1 cellular context compared by ENCODE assay signal in genomic region chr1:185045793-185046441, GRCh38.
A peak's percentile ranks its signal among the peaks of the same experiment; 100 is the strongest.
TF ChIP-seq lines count a peak whose summit lies in the region.

No MANE protein-coding gene starts in this region.

TF ChIP-seq in HEK293, 187 proteins besides CTCF, POLR2A, EP300 and RAD21 (continued from another document):
- TF ChIP-seq ATF2 (tag by site-specific recombination; IDR thresholded peaks at IDR 0.05; ENCODE audit: low read depth) (no peak), ZNF175 (tag by site-specific recombination; IDR thresholded peaks at IDR 0.05) (no peak), ZNF670 (tag by site-specific recombination; IDR thresholded peaks at IDR 0.05; ENCODE audit: low read depth) (no peak), ZNF404 (tag by site-specific recombination; IDR thresholded peaks at IDR 0.05) (no peak), KLF7 (tag by site-specific recombination; IDR thresholded peaks at IDR 0.05; ENCODE audit: borderline replicate concordance) (no peak), SP2 (tag by site-specific recombination; IDR thresholded peaks at IDR 0.05) (0 out of 2 replicates have a peak, but pooled peaks have one; percentile 37), ZNF221 (tag by site-specific recombination; IDR thresholded peaks at IDR 0.05; ENCODE audit: borderline replicate concordance) (no peak), REPIN1 (tag by site-specific recombination; IDR thresholded peaks at IDR 0.05; ENCODE audit: low read depth) (no peak), HOXC10 (CRISPR knock-in tag; IDR thresholded peaks at IDR 0.05) (no peak), ZNF223 (tag by site-specific recombination; IDR thresholded peaks at IDR 0.05) (no peak), ZIC2 (tag by site-specific recombination; IDR thresholded peaks at IDR 0.05) (no peak), ZBTB17 (tag by site-specific recombination; IDR thresholded peaks at IDR 0.05) (0 out of 2 replicates have a peak, but pooled peaks have one; percentile 15), PBX3 (CRISPR knock-in tag; IDR thresholded peaks at IDR 0.05) (no peak), ZNF140 (tag by site-specific recombination; IDR thresholded peaks at IDR 0.05) (no peak), ZBTB10 (tag by site-specific recombination; IDR thresholded peaks at IDR 0.05) (peak; percentile 34; the same call in 1 of the 2 replicates), ZNF555 (tag by site-specific recombination; conservative IDR thresholded peaks at IDR 0.05) (no peak), ZNF548 (tag by site-specific recombination; IDR thresholded peaks at IDR 0.05) (no peak), ZNF391 (tag by site-specific recombination; IDR thresholded peaks at IDR 0.05; ENCODE audit: borderline replicate concordance, low read depth) (no peak), ZNF24 (tag by site-specific recombination; IDR thresholded peaks at IDR 0.05) (0 out of 2 replicates have a peak, but pooled peaks have one; percentile 17), ZNF114 (tag by site-specific recombination; IDR thresholded peaks at IDR 0.05) (no peak), ZNF513 (tag by site-specific recombination; IDR thresholded peaks at IDR 0.05) (no peak), ZBTB44 (tag by site-specific recombination; IDR thresholded peaks at IDR 0.05) (no peak), ZNF501 (tag by site-specific recombination; IDR thresholded peaks at IDR 0.05) (peak; percentile 69; the same call in 1 of the 2 replicates), ZNF350 (tag by site-specific recombination; IDR thresholded peaks at IDR 0.05) (no peak), WT1 (tag by site-specific recombination; IDR thresholded peaks at IDR 0.05) (no peak), ZEB2 (tag by site-specific recombination; IDR thresholded peaks at IDR 0.05) (0 out of 2 replicates have a peak, but pooled peaks have one; percentile 27), PRDM2 (tag by site-specific recombination; IDR thresholded peaks at IDR 0.05; ENCODE audit: borderline replicate concordance) (no peak), ZNF571 (tag by site-specific recombination; IDR thresholded peaks at IDR 0.05) (no peak), ZNF544 (tag by site-specific recombination; IDR thresholded peaks at IDR 0.05) (no peak), EGR2 (tag by site-specific recombination; IDR thresholded peaks at IDR 0.05; ENCODE audit: low read depth) (peak; percentile 85), ZNF26 (tag by site-specific recombination; IDR thresholded peaks at IDR 0.05) (no peak), TCF7L2 (IDR thresholded peaks at IDR 0.05; ENCODE audit: borderline replicate concordance, low read depth, low read length) (0 out of 2 replicates have a peak, but pooled peaks have one; percentile 43), ZNF174 (tag by site-specific recombination; IDR thresholded peaks at IDR 0.05) (no peak), ZNF48 (tag by site-specific recombination; IDR thresholded peaks at IDR 0.05) (no peak), ZNF202 (tag by site-specific recombination; IDR thresholded peaks at IDR 0.05; ENCODE audit: borderline replicate concordance) (no peak), SCRT2 (tag by site-specific recombination; IDR thresholded peaks at IDR 0.05) (peak; percentile 85), ZSCAN30 (tag by site-specific recombination; IDR thresholded peaks at IDR 0.05) (peak; percentile 19; the same call in 1 of the 2 replicates), ZNF560 (tag by site-specific recombination; IDR thresholded peaks at IDR 0.05; ENCODE audit: borderline replicate concordance) (no peak), ZNF549 (tag by site-specific recombination; IDR thresholded peaks at IDR 0.05) (no peak), ZNF433 (tag by site-specific recombination; IDR thresholded peaks at IDR 0.05; ENCODE audit: low read depth) (no peak), ZNF701 (tag by site-specific recombination; IDR thresholded peaks at IDR 0.05) (no peak), ZNF785 (tag by site-specific recombination; IDR thresholded peaks at IDR 0.05) (no peak)
TF ChIP-seq in HEK293: peak in this region for 27.
